In the genomic region with DNA sequence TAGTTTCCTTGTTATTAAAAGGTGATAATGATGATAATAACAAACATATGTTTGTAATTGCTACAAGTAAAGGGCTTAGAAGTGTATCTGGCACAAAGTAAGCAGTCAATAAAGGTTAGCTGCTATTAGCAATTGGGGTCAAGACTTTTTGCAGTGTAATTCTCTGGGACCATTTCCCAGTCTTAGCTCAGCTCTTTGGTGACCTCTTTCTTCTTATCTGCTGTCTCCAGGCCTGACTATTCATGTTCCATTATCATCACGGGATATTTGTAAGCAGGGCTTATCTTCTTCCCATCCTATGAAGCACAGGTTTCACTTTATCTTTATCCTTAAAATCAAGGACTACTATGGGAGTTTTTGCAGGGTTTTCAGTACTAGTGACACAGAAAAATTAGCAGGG, we compare ENCODE assay signal across 10 cellular contexts.
A peak's percentile ranks its signal among the peaks of the same experiment; 100 is the strongest.
DNase-seq lines count a peak whose midpoint lies in the region; ATAC-seq and TF ChIP-seq lines count a peak whose summit lies in the region.
"Had no signal": no experiment of that assay in that cellular context is flagged by ENCODE, and none has a peak within 500 bp of the region (broad histone marks: within the 10 kb centered on the region; RNA-seq: fewer than 3 reads in every experiment).

No MANE protein-coding gene starts in this region.

- no peak for TF ChIP-seq POLR2A in gastroesophageal sphincter (IDR thresholded peaks at IDR 0.05)

- H3K4me1 Mint-ChIP-seq in activated T-helper 17 cell treated with anti-CD3 and anti-CD28 coated beads, Interleukin-2, amount 50 U/mL, for 72 hours: peaks cover 41% of the 10 kb centered on the region
- H3K4me1 Mint-ChIP-seq in stimulated activated effector memory CD8-positive, alpha-beta T cell treated with anti-CD3 and anti-CD28 coated beads, Interleukin-12 subunit alpha, Interleukin-12 subunit beta, amount 100 ng/mL, for 72 hours: peaks cover 39% of the 10 kb centered on the region

- peak; percentile 22 for ATAC-seq in GM21717 (IDR thresholded peaks at IDR 0.05; ENCODE audit: unreplicated experiment)
- no peak for ATAC-seq in activated T-helper 17 cell treated with anti-CD3 and anti-CD28 coated beads, Interleukin-2, amount 50 U/mL, for 72 hours (replicated peaks)
- peak; percentile 39 for ATAC-seq in gastroesophageal sphincter
- no peak for ATAC-seq in stimulated activated effector memory CD8-positive, alpha-beta T cell treated with anti-CD3 and anti-CD28 coated beads, Interleukin-12 subunit alpha, Interleukin-12 subunit beta, amount 100 ng/mL, for 72 hours
- ATAC-seq in HG03196 (IDR thresholded peaks at IDR 0.05; ENCODE audit: unreplicated experiment): no peak

- H3K9me3 Mint-ChIP-seq in activated T-helper 17 cell treated with anti-CD3 and anti-CD28 coated beads, Interleukin-2, amount 50 U/mL, for 72 hours: no peaks in the 10 kb centered on the region
- no peaks in the 10 kb centered on the region for H3K9me3 Mint-ChIP-seq in stimulated activated effector memory CD8-positive, alpha-beta T cell treated with anti-CD3 and anti-CD28 coated beads, Interleukin-12 subunit alpha, Interleukin-12 subunit beta, amount 100 ng/mL, for 72 hours

- no peaks in the 10 kb centered on the region for H3K27me3 Mint-ChIP-seq in activated T-helper 17 cell treated with anti-CD3 and anti-CD28 coated beads, Interleukin-2, amount 50 U/mL, for 72 hours

- peaks cover 0 to 18% (median 2%) of the 10 kb centered on the region in 3 donors for H3K4me1 ChIP-seq in gastroesophageal sphincter

- H3K9me3 ChIP-seq in gastroesophageal sphincter: no peaks in the 10 kb centered on the region

- H3K4me3 ChIP-seq in gastroesophageal sphincter: no peak overlapping the region

- H3K36me3 ChIP-seq in gastroesophageal sphincter: no peaks in the 10 kb centered on the region

- H3K36me3 Mint-ChIP-seq in activated T-helper 17 cell treated with anti-CD3 and anti-CD28 coated beads, Interleukin-2, amount 50 U/mL, for 72 hours (ENCODE audit: low read depth): peaks cover 88% of the 10 kb centered on the region
- H3K36me3 Mint-ChIP-seq in stimulated activated effector memory CD8-positive, alpha-beta T cell treated with anti-CD3 and anti-CD28 coated beads, Interleukin-12 subunit alpha, Interleukin-12 subunit beta, amount 100 ng/mL, for 72 hours: peaks cover 6% of the 10 kb centered on the region

- H3K27ac Mint-ChIP-seq in activated T-helper 17 cell treated with anti-CD3 and anti-CD28 coated beads, Interleukin-2, amount 50 U/mL, for 72 hours: peak overlapping the region; percentile 70
- peak overlapping the region; percentile 27 for H3K27ac Mint-ChIP-seq in stimulated activated effector memory CD8-positive, alpha-beta T cell treated with anti-CD3 and anti-CD28 coated beads, Interleukin-12 subunit alpha, Interleukin-12 subunit beta, amount 100 ng/mL, for 72 hours

- no peak for TF ChIP-seq EP300 in gastroesophageal sphincter (IDR thresholded peaks at IDR 0.05)

- H3K4me3 Mint-ChIP-seq in activated T-helper 17 cell treated with anti-CD3 and anti-CD28 coated beads, Interleukin-2, amount 50 U/mL, for 72 hours: peak overlapping the region; percentile 15
- H3K4me3 Mint-ChIP-seq in stimulated activated effector memory CD8-positive, alpha-beta T cell treated with anti-CD3 and anti-CD28 coated beads, Interleukin-12 subunit alpha, Interleukin-12 subunit beta, amount 100 ng/mL, for 72 hours: no peak overlapping the region

- no peak for DNase-seq in stimulated activated effector memory CD8-positive, alpha-beta T cell treated with anti-CD3 and anti-CD28 coated beads, Interleukin-12 subunit alpha, Interleukin-12 subunit beta, amount 100 ng/mL, for 72 hours (ENCODE audit: low spot score in 2 of 2)
- DNase-seq in hepatic stellate cell (ENCODE audit: low spot score): no peak
- DNase-seq in mesenteric fat pad (ENCODE audit: low spot score): no peak
- no peak for DNase-seq in NCI-H1417 (lab: John Stamatoyannopoulos, UW)
- DNase-seq: activated CD4-positive, CD25-positive, alpha-beta regulatory T cell treated with anti-CD3 and anti-CD28 coated beads, Interleukin-2, amount 50 U/mL, for 72 hours; GF-D8 had no signal

- H3K27me3 ChIP-seq in gastroesophageal sphincter: no peaks in the 10 kb centered on the region

- H3K27ac ChIP-seq in gastroesophageal sphincter: peak overlapping the region in 2 of 4 donors; percentile 45 to 51

- WGBS in gastroesophageal sphincter (ENCODE audit: low coverage in 1 of 2), 2 donors: 0 to 88% methylated on average over 1 of the region's 1 CpG

- TF ChIP-seq CTCF in gastroesophageal sphincter (IDR thresholded peaks at IDR 0.05): no peak

Comparison
In these comparisons a context has a peak if more than half of its experiments do, and no peak if none do; other contexts are left out.
1. ATAC-seq: peak in GM21717 (single experiment) and gastroesophageal sphincter (single experiment); none in activated T-helper 17 cell treated with anti-CD3 and anti-CD28 coated beads, Interleukin-2, amount 50 U/mL, for 72 hours (single experiment), stimulated activated effector memory CD8-positive, alpha-beta T cell treated with anti-CD3 and anti-CD28 coated beads, Interleukin-12 subunit alpha, Interleukin-12 subunit beta, amount 100 ng/mL, for 72 hours (single experiment) and HG03196 (single experiment).